Comparison of ENCODE assay signal across 14 cellular contexts in genomic region chr22:38865201-38866023, GRCh38. TPM values are rescaled to one million over a fixed set of nuclear protein-coding genes. Genes with fewer than 3 reads are reported as not detected.
DNase-seq lines count a peak whose midpoint lies in the region; ATAC-seq and TF ChIP-seq lines count a peak whose summit lies in the region.
"Had no signal": no experiment of that assay in that cellular context is flagged by ENCODE, and none has a peak within 500 bp of the region (broad histone marks: within the 10 kb centered on the region; RNA-seq: fewer than 3 reads in every experiment).

No MANE protein-coding gene starts in this region.

- no peaks in the 10 kb centered on the region for H3K27me3 Mint-ChIP-seq in activated CD4-positive, alpha-beta memory T cell treated with anti-CD3 and anti-CD28 coated beads for 36 hours
- no peaks in the 10 kb centered on the region for H3K27me3 Mint-ChIP-seq in activated CD4-positive, alpha-beta memory T cell treated with anti-CD3 and anti-CD28 coated beads, Interleukin-2, amount 10 ng/mL, durations not matched to agents 7 days and 5 days
- H3K27me3 Mint-ChIP-seq in dendritic cell treated with granulocyte-macrophage colony-stimulating factor and Interleukin-4, amounts not matched to agents 40 ng/mL and 50 ng/mL, for 4 days, result peaks cover 3% of the 10 kb centered on the region
- H3K27me3 Mint-ChIP-seq: naive B cell had no signal

- H3K9me3 Mint-ChIP-seq in activated CD4-positive, alpha-beta memory T cell treated with anti-CD3 and anti-CD28 coated beads for 36 hours, result no peaks in the 10 kb centered on the region
- no peaks in the 10 kb centered on the region for H3K9me3 Mint-ChIP-seq in activated CD4-positive, alpha-beta memory T cell treated with anti-CD3 and anti-CD28 coated beads, Interleukin-2, amount 10 ng/mL, durations not matched to agents 7 days and 5 days
- H3K9me3 Mint-ChIP-seq in dendritic cell treated with granulocyte-macrophage colony-stimulating factor and Interleukin-4, amounts not matched to agents 40 ng/mL and 50 ng/mL, for 4 days, result no peaks in the 10 kb centered on the region
- H3K9me3 Mint-ChIP-seq: activated T-helper 2 cell treated with anti-CD3 and anti-CD28 coated beads, Interferon-gamma antibody, Interleukin-2, Interleukin-4, amounts not matched to agents 10 μg/mL and 5 μg/mL and 100 μg/mL, durations not matched to agents 14 hours and 24 hours and 36 hours; naive B cell had no signal

- H3K9ac ChIP-seq in subcutaneous abdominal adipose tissue (ENCODE audit: low read length in 5 of 5), result peak overlapping the region in 2 of 5 donors; percentile 35 to 59

- intact Hi-C loops in activated CD4-positive, alpha-beta memory T cell treated with anti-CD3 and anti-CD28 coated beads for 36 hours (cut with micrococcal nuclease), result no loop called here
- intact Hi-C loops in dendritic cell treated with granulocyte-macrophage colony-stimulating factor and Interleukin-4, amounts not matched to agents 40 ng/mL and 50 ng/mL, for 4 days (cut with micrococcal nuclease), result no loop called here
- intact Hi-C loops in right lobe of liver (cut with DNase I), result loop anchor here (5.0 to 10.0 kb wide), 3 partner anchors 137 to 269 kb away; no protein-coding TSS in a partner anchor

- peaks cover 36% of the 10 kb centered on the region for H3K36me3 Mint-ChIP-seq in activated CD4-positive, alpha-beta memory T cell treated with anti-CD3 and anti-CD28 coated beads for 36 hours
- peaks cover 35% of the 10 kb centered on the region for H3K36me3 Mint-ChIP-seq in activated CD4-positive, alpha-beta memory T cell treated with anti-CD3 and anti-CD28 coated beads, Interleukin-2, amount 10 ng/mL, durations not matched to agents 7 days and 5 days (ENCODE audit: low read depth)
- H3K36me3 Mint-ChIP-seq in dendritic cell treated with granulocyte-macrophage colony-stimulating factor and Interleukin-4, amounts not matched to agents 40 ng/mL and 50 ng/mL, for 4 days (ENCODE audit: low read depth), result peaks cover 80% of the 10 kb centered on the region
- H3K36me3 Mint-ChIP-seq: naive B cell had no signal

- ATAC-seq in right lobe of liver (no peak), HG03196 (IDR thresholded peaks at IDR 0.05; ENCODE audit: unreplicated experiment) (no peak)
- ATAC-seq: A549 had no signal

- H3K36me3 ChIP-seq in right lobe of liver (peaks cover 0 to 6% (median 0%) of the 10 kb centered on the region in 4 donors), subcutaneous abdominal adipose tissue (ENCODE audit: control insufficient read depth in 5 of 5, insufficient read depth in 5 of 5, low read length in 5 of 5) (peaks cover 0 to 38% (median 17%) of the 10 kb centered on the region in 5 donors)

- H3K4me3 Mint-ChIP-seq in activated CD4-positive, alpha-beta memory T cell treated with anti-CD3 and anti-CD28 coated beads for 36 hours, result no peak overlapping the region
- no peak overlapping the region for H3K4me3 Mint-ChIP-seq in activated CD4-positive, alpha-beta memory T cell treated with anti-CD3 and anti-CD28 coated beads, Interleukin-2, amount 10 ng/mL, durations not matched to agents 7 days and 5 days
- H3K4me3 Mint-ChIP-seq in dendritic cell treated with granulocyte-macrophage colony-stimulating factor and Interleukin-4, amounts not matched to agents 40 ng/mL and 50 ng/mL, for 4 days, result no peak overlapping the region
- H3K4me3 Mint-ChIP-seq: naive B cell had no signal

- H3K4me3 ChIP-seq in right lobe of liver (no peak overlapping the region), subcutaneous abdominal adipose tissue (ENCODE audit: low read depth in 1 of 5, low read length in 5 of 5) (no peak overlapping the region)
- H3K4me3 ChIP-seq: A549, skin epidermis had no signal

- DNase-seq in activated CD4-positive, alpha-beta memory T cell treated with anti-CD3 and anti-CD28 coated beads for 36 hours, result peak; percentile 7
- DNase-seq in activated CD4-positive, alpha-beta memory T cell treated with anti-CD3 and anti-CD28 coated beads, Interleukin-2, amount 10 ng/mL, durations not matched to agents 7 days and 5 days, result no peak
- peak in 2 of 3 donors; percentile 11 to 46 for DNase-seq in right lobe of liver
- no peak for DNase-seq in NCI-H1436 (lab: John Stamatoyannopoulos, UW)
- no peak for DNase-seq in activated CD4-positive, alpha-beta T cell treated with anti-CD3 and anti-CD28 coated beads, Interleukin-2, amount 50 U/mL, for 1 hour
- DNase-seq: activated CD4-positive, CD25-positive, alpha-beta regulatory T cell treated with anti-CD3 and anti-CD28 coated beads, Interleukin-2, amount 50 U/mL, for 72 hours; naive B cell; NCI-H2171 treated with DMSO at 0.1 percent for 48 hours had no signal

- POLR2A ChIA-PET in activated CD4-positive, alpha-beta memory T cell treated with anti-CD3 and anti-CD28 coated beads for 36 hours (lab: Charles Lee), result no interaction called here
- POLR2A ChIA-PET in activated CD4-positive, alpha-beta memory T cell treated with anti-CD3 and anti-CD28 coated beads, Interleukin-2, amount 10 ng/mL, durations not matched to agents 7 days and 5 days (lab: Charles Lee), result interaction anchor here (0.5 to 0.6 kb wide), 2 partner anchors 17 to 21 kb away, joined by 3 read pairs; no protein-coding TSS in a partner anchor

- TF ChIP-seq CTCF in right lobe of liver (IDR thresholded peaks at IDR 0.05), result no peak

- H3K27ac ChIP-seq in right lobe of liver, result no peak overlapping the region
- peak overlapping the region; percentile 50 for H3K27ac ChIP-seq in subcutaneous abdominal adipose tissue (ENCODE audit: low read depth, low read length)

- no peaks in the 10 kb centered on the region for H3K27me3 ChIP-seq in right lobe of liver
- H3K27me3 ChIP-seq in subcutaneous abdominal adipose tissue (ENCODE audit: control insufficient read depth in 5 of 5, insufficient read depth in 4 of 5, low read length in 5 of 5), result peaks cover 0 to 10% (median 7%) of the 10 kb centered on the region in 5 donors

- WGBS in right lobe of liver (ENCODE audit: insufficient coverage, low coverage, low lambda C conversion rate, missing lambda C conversion rate), result no CpG with 5 or more reads among the region's 20 CpGs

- peak overlapping the region; percentile 13 for H3K27ac Mint-ChIP-seq in activated CD4-positive, alpha-beta memory T cell treated with anti-CD3 and anti-CD28 coated beads for 36 hours
- no peak overlapping the region for H3K27ac Mint-ChIP-seq in activated CD4-positive, alpha-beta memory T cell treated with anti-CD3 and anti-CD28 coated beads, Interleukin-2, amount 10 ng/mL, durations not matched to agents 7 days and 5 days
- H3K27ac Mint-ChIP-seq in dendritic cell treated with granulocyte-macrophage colony-stimulating factor and Interleukin-4, amounts not matched to agents 40 ng/mL and 50 ng/mL, for 4 days, result peak overlapping the region; percentile 70
- H3K27ac Mint-ChIP-seq: activated T-helper 2 cell treated with anti-CD3 and anti-CD28 coated beads, Interferon-gamma antibody, Interleukin-2, Interleukin-4, amounts not matched to agents 10 μg/mL and 5 μg/mL and 100 μg/mL, durations not matched to agents 14 hours and 24 hours and 36 hours had no signal

- no peaks in the 10 kb centered on the region for H3K9me3 ChIP-seq in right lobe of liver
- no peaks in the 10 kb centered on the region for H3K9me3 ChIP-seq in subcutaneous abdominal adipose tissue (ENCODE audit: control insufficient read depth in 5 of 5, low read length in 5 of 5)
- H3K9me3 ChIP-seq: A549 had no signal

- H3K4me1 Mint-ChIP-seq in activated CD4-positive, alpha-beta memory T cell treated with anti-CD3 and anti-CD28 coated beads for 36 hours (ENCODE audit: low read depth), result peaks cover 33% of the 10 kb centered on the region
- peaks cover 24% of the 10 kb centered on the region for H3K4me1 Mint-ChIP-seq in activated CD4-positive, alpha-beta memory T cell treated with anti-CD3 and anti-CD28 coated beads, Interleukin-2, amount 10 ng/mL, durations not matched to agents 7 days and 5 days
- H3K4me1 Mint-ChIP-seq in dendritic cell treated with granulocyte-macrophage colony-stimulating factor and Interleukin-4, amounts not matched to agents 40 ng/mL and 50 ng/mL, for 4 days (ENCODE audit: low read depth), result peaks cover 81% of the 10 kb centered on the region

- CTCF ChIA-PET in activated CD4-positive, alpha-beta memory T cell treated with anti-CD3 and anti-CD28 coated beads for 36 hours (lab: Charles Lee), result interaction anchor here (1.5 kb wide), 1 partner anchor 97 kb away, joined by 4 read pairs; no protein-coding TSS in a partner anchor
- CTCF ChIA-PET in activated CD4-positive, alpha-beta memory T cell treated with anti-CD3 and anti-CD28 coated beads, Interleukin-2, amount 10 ng/mL, durations not matched to agents 7 days and 5 days (lab: Charles Lee), result no interaction called here

- TF ChIP-seq POLR2A in right lobe of liver (IDR thresholded peaks at IDR 0.05), result no peak

- H3K4me1 ChIP-seq in right lobe of liver, result peaks cover 0 to 13% (median 0%) of the 10 kb centered on the region in 4 donors
- peaks cover 5 to 52% (median 48%) of the 10 kb centered on the region in 5 donors for H3K4me1 ChIP-seq in subcutaneous abdominal adipose tissue (ENCODE audit: control insufficient read depth in 5 of 5, insufficient read depth in 5 of 5, low read length in 5 of 5)

RNA-seq across cellular contexts. Expression of gene CBX6, which starts 6.6 kb away (rescaled TPM):
- 100 to 1,000 TPM; 116 to 117 TPM for total RNA-seq in activated CD4-positive, alpha-beta memory T cell treated with anti-CD3 and anti-CD28 coated beads for 36 hours
- total RNA-seq in activated CD4-positive, alpha-beta memory T cell treated with anti-CD3 and anti-CD28 coated beads, Interleukin-2, amount 10 ng/mL, durations not matched to agents 7 days and 5 days, result 10 to 100 TPM; 76.5 TPM
- 10 to 100 TPM in 4 of 6 experiments, 1 to 10 TPM in 2; 7.8 to 22.5 (median 12.1) TPM for total RNA-seq in right lobe of liver

RNA-seq across cellular contexts. Expression of gene NPTXR, which starts 21.6 kb away (rescaled TPM):
- 1 to 10 TPM; 1.9 to 2.5 TPM for total RNA-seq in activated CD4-positive, alpha-beta memory T cell treated with anti-CD3 and anti-CD28 coated beads for 36 hours
- 1 to 10 TPM in 1 of 2 experiments, under 1 TPM in 1; 0.91 to 1.3 TPM for total RNA-seq in activated CD4-positive, alpha-beta memory T cell treated with anti-CD3 and anti-CD28 coated beads, Interleukin-2, amount 10 ng/mL, durations not matched to agents 7 days and 5 days
- total RNA-seq in right lobe of liver, result under 1 TPM; 0.18 to 0.68 (median 0.28) TPM

Comparison
In these comparisons a context has a peak if more than half of its experiments do, and no peak if none do; other contexts are left out.
1. DNase-seq: peak in activated CD4-positive, alpha-beta memory T cell treated with anti-CD3 and anti-CD28 coated beads for 36 hours (single experiment) and right lobe of liver (2 of 3); none in activated CD4-positive, alpha-beta memory T cell treated with anti-CD3 and anti-CD28 coated beads, Interleukin-2, amount 10 ng/mL, durations not matched to agents 7 days and 5 days (single experiment), NCI-H1436 (single experiment) and activated CD4-positive, alpha-beta T cell treated with anti-CD3 and anti-CD28 coated beads, Interleukin-2, amount 50 U/mL, for 1 hour (single experiment).
2. intact Hi-C loops: an anchor here in right lobe of liver (5.0 to 10.0 kb wide); none called in activated CD4-positive, alpha-beta memory T cell treated with anti-CD3 and anti-CD28 coated beads for 36 hours and dendritic cell treated with granulocyte-macrophage colony-stimulating factor and Interleukin-4, amounts not matched to agents 40 ng/mL and 50 ng/mL, for 4 days.